In the genomic region with DNA sequence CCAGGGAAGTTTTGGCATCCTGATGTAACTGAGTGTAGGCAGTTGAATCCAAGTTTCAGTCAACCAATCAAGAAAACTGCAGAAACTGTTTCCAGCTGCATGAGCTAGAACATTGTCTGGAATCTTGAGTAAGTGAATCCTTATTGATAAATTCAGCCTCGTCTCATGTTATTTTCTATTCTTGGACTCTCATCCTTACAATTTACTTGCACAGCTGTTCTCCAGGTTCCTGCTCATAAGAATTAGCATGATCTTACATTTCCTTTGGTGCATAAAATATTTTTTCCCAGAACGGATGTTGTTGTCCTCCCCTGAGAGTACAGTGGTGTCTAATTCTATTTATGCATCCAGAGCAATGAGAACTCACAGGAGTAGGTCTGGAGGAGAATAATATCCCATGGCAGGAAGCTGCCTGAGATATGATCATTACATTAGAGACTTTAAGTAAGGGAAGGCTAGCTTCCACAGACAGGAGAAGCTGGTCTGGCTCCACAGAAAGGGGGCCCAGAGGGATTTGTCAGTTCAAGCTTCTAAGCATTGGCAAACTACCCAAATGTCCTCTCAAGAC, we compare ENCODE assay signal across 17 cellular contexts.
"Had no signal": no experiment of that assay in that cellular context is flagged by ENCODE, and none has a peak within 500 bp of the region (broad histone marks: within the 10 kb centered on the region; RNA-seq: fewer than 3 reads in every experiment).

No MANE protein-coding gene starts in this region.

- H3K27ac ChIP-seq: foreskin keratinocyte, hepatocyte, parathyroid adenoma, prostate gland, thoracic aorta, transverse colon had no signal

- H3K4me3 ChIP-seq: hepatocyte, prostate gland, thoracic aorta, transverse colon had no signal

- H3K79me2 ChIP-seq: hepatocyte, parathyroid adenoma had no signal

- ATAC-seq: esophagus mucosa; foreskin keratinocyte; left colon; naive thymus-derived CD4-positive, alpha-beta T cell; sciatic nerve; stimulated activated naive B cell treated with anti-CD40 and anti-IgM and Interleukin-4, amounts not matched to agents 10 μg/mL and 1 μg/mL and 100 μg/mL, for 72 hours; stimulated activated naive CD8-positive, alpha-beta T cell treated with anti-CD3 and anti-CD28 coated beads, Interleukin-15, amount 100 ng/mL, for 72 hours had no signal

- H3K4me1 ChIP-seq: foreskin keratinocyte, parathyroid adenoma, prostate gland, transverse colon had no signal

- H3K9me3 ChIP-seq: prostate gland, thoracic aorta, transverse colon had no signal

- H3K27me3 ChIP-seq: hepatocyte, transverse colon had no signal

- H3K36me3 ChIP-seq: prostate gland, thoracic aorta, transverse colon had no signal

- H3K9ac ChIP-seq: parathyroid adenoma had no signal

- H3K4me2 ChIP-seq: hepatocyte had no signal

- H2AFZ ChIP-seq: hepatocyte, parathyroid adenoma had no signal

- DNase-seq: effector memory CD4-positive, alpha-beta T cell; foreskin keratinocyte; left colon; mammary epithelial cell; naive thymus-derived CD4-positive, alpha-beta T cell; nephron progenitor cell; stimulated activated CD4-positive, alpha-beta T cell treated with anti-CD3 and anti-CD28 coated beads, Interleukin-2, amount 100 ng/mL, for 24 hours; stimulated activated CD4-positive, alpha-beta T cell treated with anti-CD3 and anti-CD28 coated beads, Interleukin-4, amount 100 ng/mL, for 4 hours; stimulated activated naive B cell treated with anti-CD40 and anti-IgM and Interleukin-4, amounts not matched to agents 10 μg/mL and 1 μg/mL and 100 μg/mL, for 72 hours; stimulated activated naive CD8-positive, alpha-beta T cell treated with anti-CD3 and anti-CD28 coated beads, Interleukin-15, amount 100 ng/mL, for 72 hours; transverse colon had no signal
